ENCODE assay signal across 25 cellular contexts in the genomic region with DNA sequence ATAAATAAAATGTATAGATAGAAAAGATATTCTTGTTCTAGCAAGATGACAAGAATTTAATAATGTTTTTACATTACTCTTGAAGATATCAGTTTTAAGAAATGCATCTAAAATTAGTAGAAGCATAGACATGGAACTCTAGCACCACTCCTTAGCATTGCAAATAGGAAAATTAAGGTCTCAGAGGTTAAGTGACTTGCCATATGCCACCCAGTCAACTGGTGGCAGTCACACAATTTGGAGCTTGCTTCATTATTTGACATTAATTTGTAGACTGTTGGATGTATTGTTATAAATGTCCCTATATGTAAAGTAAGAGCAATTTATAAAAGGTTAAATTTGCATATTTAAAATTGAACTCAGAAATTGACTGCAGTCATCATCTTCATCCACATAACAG. TPM values are rescaled to one million over a fixed set of nuclear protein-coding genes. Genes with fewer than 3 reads are reported as not detected.
"Had no signal": no experiment of that assay in that cellular context is flagged by ENCODE, and none has a peak within 500 bp of the region (broad histone marks: within the 10 kb centered on the region; RNA-seq: fewer than 3 reads in every experiment).

No MANE protein-coding gene starts in this region.

- H2AFZ ChIP-seq: PC-9 had no signal

- H3K9me3 ChIP-seq: Peyer's patch, SJCRH30 had no signal

- H3K4me1 ChIP-seq: Peyer's patch, SJCRH30 had no signal

- H3K27me3 Mint-ChIP-seq: IgD-negative memory B cell had no signal

- ATAC-seq: K562, Right ventricle myocardium inferior, SK-N-SH treated with all-trans-retinoic acid at 6 μM for 48 hours had no signal

- FAIRE-seq: HTR-8/SVneo, K562 had no signal

- H3K36me3 ChIP-seq: Peyer's patch, SJCRH30 had no signal

- H3K36me3 Mint-ChIP-seq: IgD-negative memory B cell had no signal

- H3K27ac ChIP-seq: HL-60, KMS-11, PC-9, Peyer's patch, SJCRH30 had no signal

- H3K4me2 ChIP-seq: KMS-11, PC-9 had no signal

- H3K4me3 Mint-ChIP-seq: IgD-negative memory B cell had no signal

- H3K27ac Mint-ChIP-seq: IgD-negative memory B cell had no signal

- H3K4me3 ChIP-seq: K562, PC-9, Peyer's patch, SJCRH30 had no signal

- DNase-seq: Kasumi-1, MM.1S, NCI-H1092 treated with DMSO at 0.1 percent for 48 hours, NCI-H1436, NCI-H187, NCI-H2029, NCI-H2081 treated with DMSO at 0.1 percent for 48 hours, NCI-H2171, NCI-H226, NCI-H510A, NCI-H524 treated with DMSO at 0.1 percent for 48 hours, NCI-H774, OCI-M1, PC-9, Peyer's patch, SHP77 treated with DMSO at 0.1 percent for 48 hours, SJCRH30 had no signal

RNA-seq across cellular contexts. Expression of gene GPM6A, which starts 20.8 kb away (rescaled TPM):
- total RNA-seq: K562; SJCRH30; T-helper 1 cell treated with Interleukin-12 subunit alpha and Interleukin-12 subunit beta and Interleukin-4 antibody, amounts not matched to agents 30 ng/mL and 1 ng/mL, for 36 hours had no signal
